Comparison of ENCODE assay signal across 8 cellular contexts in the genomic region with DNA sequence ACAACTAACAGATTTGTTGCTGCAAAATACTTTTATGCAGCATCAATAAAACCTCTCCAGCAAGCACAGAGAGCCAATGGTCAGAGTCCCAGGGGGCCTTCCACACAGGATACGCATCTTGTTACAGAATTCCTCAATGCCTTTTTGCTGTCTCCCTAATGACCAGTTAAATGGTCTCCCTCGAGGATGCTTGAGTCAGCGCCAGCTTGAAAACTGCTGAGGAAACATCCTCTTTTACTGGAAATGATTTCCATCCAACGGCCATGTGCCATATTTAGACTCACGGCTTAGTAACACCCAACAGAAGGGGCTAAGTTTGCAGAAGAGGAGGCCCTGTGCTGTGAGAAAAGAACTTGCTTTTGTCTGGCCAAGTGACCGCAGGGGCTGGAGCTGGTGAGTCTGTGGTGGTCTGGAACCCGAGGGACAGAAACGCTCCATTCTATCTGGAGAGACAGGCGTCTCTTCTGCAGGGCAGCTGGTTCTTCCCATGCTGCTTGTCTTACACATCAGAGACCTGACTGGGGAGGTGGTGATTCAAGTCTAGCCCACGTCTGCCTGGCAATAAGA.
DNase-seq lines count a peak whose midpoint lies in the region; ATAC-seq and TF ChIP-seq lines count a peak whose summit lies in the region.

No MANE protein-coding gene starts in this region.

- peak overlapping the region; percentile 44 for H3K9ac ChIP-seq in fibroblast of lung (ENCODE audit: insufficient read depth, low read length)
- no peak overlapping the region for H3K9ac ChIP-seq in trophoblast cell (ENCODE audit: low read length)

- H2BK5ac ChIP-seq in trophoblast cell (ENCODE audit: low read depth, low read length, poor library complexity) = no peak overlapping the region

- WGBS in trophoblast cell (ENCODE audit: extremely low coverage, insufficient coverage, insufficient read length) = no CpG with 5 or more reads among the region's 10 CpGs

- H3K4me1 ChIP-seq in fibroblast of lung (ENCODE audit: control insufficient read depth, extremely low read depth, insufficient read depth, low read length) (peaks cover 18% of the 10 kb centered on the region), trophoblast cell (ENCODE audit: control insufficient read depth in 1 of 2, insufficient read depth in 2 of 2, low read length in 2 of 2) (peaks cover 0 to 2% of the 10 kb centered on the region in 2 experiments)

- H2AK5ac ChIP-seq in trophoblast cell (ENCODE audit: low read length) = no peak overlapping the region

- TF ChIP-seq CTCF in fibroblast of lung (conservative IDR thresholded peaks at IDR 0.05 in 1 of 2, IDR thresholded peaks at IDR 0.05 in 1 of 2; ENCODE audit: low read depth in 1 of 2, low read length in 2 of 2) = no peak

- no peaks in the 10 kb centered on the region for H4K20me1 ChIP-seq in fibroblast of lung (ENCODE audit: control insufficient read depth, extremely low read depth, insufficient read depth, low read length)

- H4K8ac ChIP-seq in trophoblast cell (ENCODE audit: low read depth, low read length) = no peak overlapping the region

- H4K91ac ChIP-seq in trophoblast cell (ENCODE audit: low read depth, low read length) = no peak overlapping the region

- H3K18ac ChIP-seq in trophoblast cell (ENCODE audit: low read length) = no peak overlapping the region

- no peak overlapping the region for H4K12ac ChIP-seq in trophoblast cell (ENCODE audit: low read depth, low read length)

- peak overlapping the region; percentile 86 for H3K27ac ChIP-seq in fibroblast of lung (ENCODE audit: insufficient read depth, low read length)
- no peak overlapping the region for H3K27ac ChIP-seq in trophoblast cell (ENCODE audit: low read depth, low read length)

- DNase-seq in DMS79 treated with DMSO at 0.1 percent for 48 hours (lab: John Stamatoyannopoulos, UW) (peak; percentile 25), NCI-H69 (lab: John Stamatoyannopoulos, UW) (peak; percentile 37), fibroblast of lung (ENCODE audit: low read depth in 2 of 2) (peak; percentile 98), trophoblast cell (peak; percentile 18 to 42), germinal center (ENCODE audit: low spot score) (no peak), cerebellum (ENCODE audit: low spot score) (no peak)
- no peak for DNase-seq in central memory CD4-positive, alpha-beta T cell

- no peak for ATAC-seq in esophagus mucosa

- no peaks in the 10 kb centered on the region for H3K9me3 ChIP-seq in fibroblast of lung (ENCODE audit: control insufficient read depth, insufficient read depth, low read depth, low read length)
- no peaks in the 10 kb centered on the region for H3K9me3 ChIP-seq in trophoblast cell (ENCODE audit: insufficient read depth, low read depth, low read length)

- H3K79me1 ChIP-seq in trophoblast cell (ENCODE audit: low read length) = no peaks in the 10 kb centered on the region

- H3K36me3 ChIP-seq in fibroblast of lung (ENCODE audit: control insufficient read depth, insufficient read depth, low read length) = no peaks in the 10 kb centered on the region
- no peaks in the 10 kb centered on the region for H3K36me3 ChIP-seq in trophoblast cell (ENCODE audit: control insufficient read depth in 1 of 2, insufficient read depth in 2 of 2, low read length in 2 of 2)

- H2AFZ ChIP-seq in fibroblast of lung (ENCODE audit: low read length) = no peak overlapping the region
- no peak overlapping the region for H2AFZ ChIP-seq in trophoblast cell (ENCODE audit: insufficient read depth, low read length, poor library complexity)

- H2BK12ac ChIP-seq in trophoblast cell (ENCODE audit: low read length) = no peak overlapping the region

- peak overlapping the region; percentile 2 for H3K4me2 ChIP-seq in fibroblast of lung (ENCODE audit: extremely low read depth, insufficient read depth, low read length)
- H3K4me2 ChIP-seq in trophoblast cell (ENCODE audit: low read length) = no peak overlapping the region

- H3K27me3 ChIP-seq in fibroblast of lung (ENCODE audit: control insufficient read depth, insufficient read depth, low read length) (no peaks in the 10 kb centered on the region), trophoblast cell (ENCODE audit: insufficient read depth, low read length) (no peaks in the 10 kb centered on the region)

- H3K79me2 ChIP-seq in fibroblast of lung (ENCODE audit: control insufficient read depth, insufficient read depth, low read length) = no peaks in the 10 kb centered on the region
- H3K79me2 ChIP-seq in trophoblast cell (ENCODE audit: control insufficient read depth, insufficient read depth, low read length, poor library complexity) = no peaks in the 10 kb centered on the region

- H3K4me3 ChIP-seq in fibroblast of lung (replicated peaks in 1 of 4; ENCODE audit: control extremely low read depth in 1 of 4, insufficient read depth in 1 of 4, low read depth in 3 of 4, low read length in 4 of 4) (peak overlapping the region in 1 of 4 experiments; percentile 34), trophoblast cell (ENCODE audit: low read depth, low read length) (no peak overlapping the region)

- no peak overlapping the region for H3K4ac ChIP-seq in trophoblast cell (ENCODE audit: low read depth, low read length)

- no peak overlapping the region for H3K14ac ChIP-seq in trophoblast cell (ENCODE audit: low read length)

- no peak overlapping the region for H3K23ac ChIP-seq in trophoblast cell (ENCODE audit: low read length)

- H2BK120ac ChIP-seq in trophoblast cell (ENCODE audit: insufficient read depth, low read length, poor library complexity) = no peak overlapping the region

Comparison
In these comparisons a context has a peak if more than half of its experiments do, and no peak if none do; other contexts are left out.
1. DNase-seq: peak in DMS79 treated with DMSO at 0.1 percent for 48 hours (single experiment), NCI-H69 (single experiment), fibroblast of lung (2 of 2) and trophoblast cell (2 of 2); none in germinal center (single experiment), central memory CD4-positive, alpha-beta T cell (single experiment) and cerebellum (single experiment).